12 cellular contexts compared by ENCODE assay signal in genomic region chr19:1161716-1162115, GRCh38. TPM values are rescaled to one million over a fixed set of nuclear protein-coding genes. Genes with fewer than 3 reads are reported as not detected.
DNase-seq lines count a peak whose midpoint lies in the region; ATAC-seq, FAIRE-seq and TF ChIP-seq lines count a peak whose summit lies in the region.
"Had no signal": no experiment of that assay in that cellular context is flagged by ENCODE, and none has a peak within 500 bp of the region (broad histone marks: within the 10 kb centered on the region; RNA-seq: fewer than 3 reads in every experiment).

No MANE protein-coding gene starts in this region.

- no peak for TF ChIP-seq CTCF in A549 (IDR thresholded peaks at IDR 0.05)
- no peak for TF ChIP-seq CTCF in WTC11 (IDR thresholded peaks at IDR 0.05)
- TF ChIP-seq CTCF in tibial artery (IDR thresholded peaks at IDR 0.05): no peak

- H3K4me1 Mint-ChIP-seq in WTC11: peaks cover 8% of the 10 kb centered on the region

- H3K4me3 Mint-ChIP-seq in WTC11: no peak overlapping the region
- H3K4me3 Mint-ChIP-seq: CD14-positive monocyte had no signal

- ATAC-seq in A549 (peak; percentile 49 to 54), WTC11 (peak; percentile 17), HG02852 (IDR thresholded peaks at IDR 0.05; ENCODE audit: unreplicated experiment) (no peak)
- ATAC-seq: heart left ventricle had no signal

- no peaks in the 10 kb centered on the region for H3K9me3 Mint-ChIP-seq in WTC11

- FAIRE-seq in A549 (lab: Jason Lieb, UNC): no peak

- H3K9me3 ChIP-seq in A549 (no peaks in the 10 kb centered on the region), tibial artery (no peaks in the 10 kb centered on the region)
- H3K9me3 ChIP-seq: heart left ventricle, Peyer's patch had no signal

- H3K27ac Mint-ChIP-seq in WTC11: peak overlapping the region; percentile 93

- intact Hi-C loops in tibial artery (cut with DNase I; ENCODE audit: low total_unique reads): no loop called here

- CTCF ChIA-PET in A549 (lab: Yijun Ruan, JAX): interaction anchor here (1.3 to 1.4 kb wide), 2 partner anchors 32 to 60 kb away, joined by 3 to 8 read pairs; no protein-coding TSS in a partner anchor
- CTCF ChIA-PET in WTC11 (lab: Charles Lee): interaction anchor here (0.5 to 3.9 kb wide), 9 partner anchors 15 to 160 kb away, joined by 3 to 14 read pairs (median 3); no protein-coding TSS in a partner anchor

- POLR2A ChIA-PET in A549 (lab: Yijun Ruan, JAX): interaction anchor here (0.6 to 0.7 kb wide), 2 partner anchors 11 to 31 kb away, joined by 3 to 4 read pairs; no protein-coding TSS in a partner anchor
- POLR2A ChIA-PET in WTC11 (lab: Charles Lee): no interaction called here

- peak; percentile 54 to 80 for DNase-seq in A549 (ENCODE audit: low read depth in 1 of 2, low spot score in 1 of 2)
- no peak for DNase-seq in WTC11 (ENCODE audit: low spot score)
- DNase-seq in left kidney (ENCODE audit: low read depth, low spot score): peak; percentile 86
- DNase-seq in activated CD4-positive, CD25-positive, alpha-beta regulatory T cell treated with anti-CD3 and anti-CD28 coated beads, Interleukin-2, amount 50 U/mL, for 72 hours: no peak
- DNase-seq in HK-2 (ENCODE audit: unreplicated experiment): no peak
- no peak for DNase-seq in tibial artery
- DNase-seq: activated T-cell treated with anti-CD3 and anti-CD28 coated beads, Interleukin-2, amount 50 U/mL, for 48 hours had no signal

- H3K4me1 ChIP-seq in A549: peaks cover 27% of the 10 kb centered on the region
- peaks cover 0 to 34% (median 3%) of the 10 kb centered on the region in 4 donors for H3K4me1 ChIP-seq in tibial artery

- 20% methylated on average over 4 of the region's 18 CpGs for WGBS in A549 (ENCODE audit: missing lambda C conversion rate)

- no peak for TF ChIP-seq RAD21 in A549 (conservative IDR thresholded peaks at IDR 0.05 in 1 of 2, IDR thresholded peaks at IDR 0.05 in 1 of 2)
- no peak for TF ChIP-seq RAD21 in Ishikawa (IDR thresholded peaks at IDR 0.05; ENCODE audit: low read depth)

- H3K27me3 Mint-ChIP-seq in WTC11 (ENCODE audit: low read depth): no peaks in the 10 kb centered on the region

- H3K36me3 ChIP-seq in tibial artery: peaks cover 0 to 29% (median 6%) of the 10 kb centered on the region in 3 donors

- no peak for TF ChIP-seq POLR2A in A549 (IDR thresholded peaks at IDR 0.05; ENCODE audit: low read length)

- TF ChIP-seq EP300 in A549 (IDR thresholded peaks at IDR 0.05): 0 out of 5 replicates have a peak, but pooled peaks of 1 of the 2 experiments have one; percentile 21
- no peak for TF ChIP-seq EP300 in Ishikawa (IDR thresholded peaks at IDR 0.05; ENCODE audit: borderline replicate concordance)

- H3K27ac ChIP-seq in A549 (peak overlapping the region; percentile 69 to 95), tibial artery (no peak overlapping the region)
- H3K27ac ChIP-seq: heart left ventricle, Peyer's patch had no signal

- H3K36me3 Mint-ChIP-seq in WTC11: no peaks in the 10 kb centered on the region

- no peaks in the 10 kb centered on the region for H3K27me3 ChIP-seq in tibial artery
- H3K27me3 ChIP-seq: heart left ventricle, Peyer's patch had no signal

- H3K4me3 ChIP-seq in A549 (no peak overlapping the region), tibial artery (no peak overlapping the region)
- H3K4me3 ChIP-seq: heart left ventricle, Peyer's patch had no signal

- peak overlapping the region; percentile 59 for H3K4me2 ChIP-seq in A549

TF ChIP-seq in A549, 52 proteins besides CTCF, POLR2A, EP300 and RAD21:
- TF ChIP-seq JUN (IDR thresholded peaks at IDR 0.05): peak in 1 of 2 experiments; percentile 25; a peak in 1 of 5 replicates
- no peak for TF ChIP-seq ELK1 (IDR thresholded peaks at IDR 0.05; ENCODE audit: low read depth, low read length)
- 0 out of 4 replicates have a peak, but pooled peaks of 1 of the 2 experiments have one; percentile 17 for TF ChIP-seq CEBPB (IDR thresholded peaks at IDR 0.05)

TF ChIP-seq in Ishikawa, 13 proteins besides CTCF, POLR2A, EP300 and RAD21:
- no peak for TF ChIP-seq TAF1 (IDR thresholded peaks at IDR 0.05; ENCODE audit: low read depth)
- no peak for TF ChIP-seq YY1 (IDR thresholded peaks at IDR 0.05; ENCODE audit: low read depth)
- TF ChIP-seq CEBPB (IDR thresholded peaks at IDR 0.05): peak; percentile 36; the same call in 1 of the 2 replicates

TF ChIP-seq in WTC11, 78 proteins besides CTCF, POLR2A, EP300 and RAD21:
- TF ChIP-seq ZNF138 (CRISPR knock-in tag; conservative IDR thresholded peaks at IDR 0.05): no peak
- no peak for TF ChIP-seq ELF4 (CRISPR knock-in tag; IDR thresholded peaks at IDR 0.05; ENCODE audit: low read depth)
- TF ChIP-seq ZNF396 (CRISPR knock-in tag; IDR thresholded peaks at IDR 0.05; ENCODE audit: borderline replicate concordance): no peak
- TF ChIP-seq IRF1 (CRISPR knock-in tag; IDR thresholded peaks at IDR 0.05): no peak

RNA-seq across cellular contexts. Expression of gene SBNO2, which starts 12.4 kb away (rescaled TPM):
- polyA plus RNA-seq in A549 (2011; rRNA removed): 6.8 and 8.4 TPM in 2 replicates
- polyA plus RNA-seq in A549 (2012; cell fraction: cytosol; rRNA removed): 28.7 and 40.8 TPM in 2 replicates
- polyA plus RNA-seq in A549 (2012; cell fraction: nucleus; rRNA removed): 118 and 161 TPM in 2 replicates
- polyA plus RNA-seq in A549 (2017; fragmentation: RNase III; extraction: RNeasy Plus Mini Kit Qiagen cat#74134 plus additional on column Dnase treatment): 27.0 to 32.0 TPM (median 27.7 TPM) in 3 replicates
- polyA minus RNA-seq in A549 (2011; rRNA and poly(A)+ RNA removed): 9.6 and 15.2 TPM in 2 replicates
- 40.7 to 57.3 TPM (median 48.0 TPM) in 3 replicates for total RNA-seq in WTC11 (2021)

RNA-seq across cellular contexts. Expression of gene STK11, which starts 43.9 kb away (rescaled TPM):
- polyA plus RNA-seq in A549 (2011; rRNA removed) (12.2 and 16.2 TPM in 2 replicates), A549 (2017; fragmentation: RNase III; extraction: RNeasy Plus Mini Kit Qiagen cat#74134 plus additional on column Dnase treatment) (33.6 to 34.2 TPM (median 34.0 TPM) in 3 replicates)
- polyA plus RNA-seq in A549 (2012; cell fraction: cytosol; rRNA removed): 35.2 and 42.6 TPM in 2 replicates
- polyA plus RNA-seq in A549 (2012; cell fraction: nucleus; rRNA removed): 108 and 121 TPM in 2 replicates
- 18.6 and 21.3 TPM in 2 replicates for polyA minus RNA-seq in A549 (2011; rRNA and poly(A)+ RNA removed)
- total RNA-seq in WTC11 (2021): 106 to 112 TPM (median 106 TPM) in 3 replicates

RNA-seq across cellular contexts. Expression of gene GPX4, which starts 57.9 kb away (rescaled TPM):
- 223 and 248 TPM in 2 replicates for polyA plus RNA-seq in A549 (2011; rRNA removed)
- 768 and 819 TPM in 2 replicates for polyA plus RNA-seq in A549 (2012; cell fraction: cytosol; rRNA removed)
- polyA plus RNA-seq in A549 (2012; cell fraction: nucleus; rRNA removed): 378 and 395 TPM in 2 replicates
- polyA plus RNA-seq in A549 (2017; fragmentation: RNase III; extraction: RNeasy Plus Mini Kit Qiagen cat#74134 plus additional on column Dnase treatment): 370 to 402 TPM (median 394 TPM) in 3 replicates
- polyA minus RNA-seq in A549 (2011; rRNA and poly(A)+ RNA removed): 180 and 195 TPM in 2 replicates
- 363 to 377 TPM (median 368 TPM) in 3 replicates for total RNA-seq in WTC11 (2021)

Comparison
In these comparisons a context has a peak if more than half of its experiments do, and no peak if none do; other contexts are left out.
1. DNase-seq: peak in A549 (2 of 2) and left kidney (single experiment); none in WTC11 (single experiment), activated CD4-positive, CD25-positive, alpha-beta regulatory T cell treated with anti-CD3 and anti-CD28 coated beads, Interleukin-2, amount 50 U/mL, for 72 hours (single experiment), HK-2 (single experiment) and tibial artery (0 of 2).
2. H3K27ac ChIP-seq: peak in A549 (2 of 2); none in tibial artery (0 of 2).